Comparison of ENCODE assay signal across 9 cellular contexts in genomic region chr17:5499790-5500189, GRCh38. TPM values are rescaled to one million over a fixed set of nuclear protein-coding genes. Genes with fewer than 3 reads are reported as not detected.
DNase-seq lines count a peak whose midpoint lies in the region; ATAC-seq, FAIRE-seq and TF ChIP-seq lines count a peak whose summit lies in the region.
"Had no signal": no experiment of that assay in that cellular context is flagged by ENCODE, and none has a peak within 500 bp of the region (broad histone marks: within the 10 kb centered on the region; RNA-seq: fewer than 3 reads in every experiment).

No MANE protein-coding gene starts in this region.

- POLR2A ChIA-PET in HepG2 (lab: Yijun Ruan, JAX): interaction anchor here (1.4 to 2.6 kb wide), 4 partner anchors 14 to 61 kb away, joined by 3 to 24 read pairs (median 4); partner anchors contain the start of genes C1QBP, DERL2, DHX33 and MIS12
- POLR2A ChIA-PET in OCI-LY7 (lab: Charles Lee): no interaction called here

- H3K27ac Mint-ChIP-seq in brain: peak overlapping the region; percentile 64 to 99 (median 97)

- H3K9ac ChIP-seq in HepG2 (ENCODE audit: insufficient read depth, low read depth, low read length) (no peak overlapping the region), mucosa of stomach (ENCODE audit: low read length) (peak overlapping the region; percentile 59)

- H3K4me1 Mint-ChIP-seq in brain: peaks cover 21% of the 10 kb centered on the region

- ATAC-seq in HepG2: no peak
- no peak for ATAC-seq in right lobe of liver

- WGBS in HepG2 (ENCODE audit: low lambda C conversion rate): 93% methylated on average over 25 of the region's 33 CpGs
- 0% methylated on average over 2 of the region's 33 CpGs for WGBS in right lobe of liver (ENCODE audit: insufficient coverage, low coverage, low lambda C conversion rate, missing lambda C conversion rate)

- no peak for TF ChIP-seq RAD21 in HepG2 (CRISPR knock-in tag; IDR thresholded peaks at IDR 0.05)

- no peaks in the 10 kb centered on the region for H3K9me2 ChIP-seq in OCI-LY7 (ENCODE audit: insufficient read depth, low read length)

- peak overlapping the region; percentile 99 to 100 (median 100) for H3K4me3 Mint-ChIP-seq in brain

- TF ChIP-seq EP300 in HepG2 (IDR thresholded peaks at IDR 0.05; ENCODE audit: low read depth in 2 of 2, low read length in 2 of 2) (no peak), HepG2 (CRISPR knock-in tag; IDR thresholded peaks at IDR 0.05; ENCODE audit: borderline replicate concordance) (no peak)

- TF ChIP-seq POLR2A in HepG2 (IDR thresholded peaks at IDR 0.05; ENCODE audit: insufficient read depth in 1 of 2, low read depth in 2 of 2, low read length in 2 of 2): no peak
- TF ChIP-seq POLR2A in right lobe of liver (IDR thresholded peaks at IDR 0.05): no peak
- TF ChIP-seq POLR2A in vagina (IDR thresholded peaks at IDR 0.05): no peak

- H3K4me1 ChIP-seq in HepG2 (ENCODE audit: insufficient read depth, low read length) (peaks cover 7% of the 10 kb centered on the region), right lobe of liver (peaks cover 0 to 5% (median 0%) of the 10 kb centered on the region in 4 donors), mucosa of stomach (ENCODE audit: control insufficient read depth, insufficient read depth, low read length) (no peaks in the 10 kb centered on the region), vagina (peaks cover 20% of the 10 kb centered on the region), OCI-LY7 (ENCODE audit: insufficient read depth, low read length, poor library complexity, severe bottlenecking) (peaks cover 11% of the 10 kb centered on the region)

- CTCF ChIA-PET in HepG2 (lab: Yijun Ruan, JAX; ENCODE audit: low intra/inter-chr PET ratio, low total read pairs) (no interaction called here), OCI-LY7 (lab: Charles Lee; ENCODE audit: unreplicated experiment) (no interaction called here)

- H3K36me3 Mint-ChIP-seq in brain: peaks cover 15% of the 10 kb centered on the region

- in situ Hi-C loops in HepG2 (cut with HindIII; ENCODE audit: extremely low pct_ligation_motif_present, low pct_unique_long_range_greater_than_20kb): no loop called here

- DNase-seq in HepG2 (ENCODE audit: low spot score) (no peak), right lobe of liver (no peak), vagina (ENCODE audit: extremely low spot score in 2 of 2) (no peak), dedifferentiated amniotic fluid mesenchymal stem cell (ENCODE audit: extremely low spot score) (no peak), NCI-H2029 (lab: John Stamatoyannopoulos, UW) (no peak), OCI-LY7 (ENCODE audit: low spot score) (no peak)

- FAIRE-seq in HepG2 (lab: Jason Lieb, UNC): no peak

- intact Hi-C loops in HepG2 (cut with micrococcal nuclease; ENCODE audit: unreplicated experiment): no loop called here
- intact Hi-C loops in right lobe of liver (cut with DNase I): no loop called here
- intact Hi-C loops in vagina (cut with DNase I): no loop called here
- intact Hi-C loops in OCI-LY7 (cut with micrococcal nuclease; ENCODE audit: unreplicated experiment): no loop called here

- BruUV-seq in HepG2 (replicated peaks; lab: Mats Ljungman, UMichigan) (no TSS peak), OCI-LY7 (replicated peaks; lab: Mats Ljungman, UMichigan) (no TSS peak)

- no peaks in the 10 kb centered on the region for H3K36me3 ChIP-seq in HepG2 (replicated peaks in 1 of 2; ENCODE audit: control insufficient read depth in 1 of 2, insufficient read depth in 2 of 2, low read length in 2 of 2)
- no peaks in the 10 kb centered on the region for H3K36me3 ChIP-seq in right lobe of liver
- H3K36me3 ChIP-seq in mucosa of stomach (ENCODE audit: control insufficient read depth, insufficient read depth, low read length): no peaks in the 10 kb centered on the region
- peaks cover 0 to 7% of the 10 kb centered on the region in 2 donors for H3K36me3 ChIP-seq in vagina
- no peaks in the 10 kb centered on the region for H3K36me3 ChIP-seq in OCI-LY7 (ENCODE audit: insufficient read depth, low read length)

- peaks cover 5% of the 10 kb centered on the region for H3K27me3 Mint-ChIP-seq in brain

- H3K27me3 ChIP-seq in HepG2 (ENCODE audit: control insufficient read depth in 1 of 2, insufficient read depth in 2 of 2, low read length in 2 of 2) (peaks cover 0 to 13% of the 10 kb centered on the region in 2 experiments; a peak in 3 of 5 replicates), right lobe of liver (no peaks in the 10 kb centered on the region), mucosa of stomach (ENCODE audit: control insufficient read depth, insufficient read depth, low read length) (peaks cover 24% of the 10 kb centered on the region), vagina (no peaks in the 10 kb centered on the region)

- H3K4me2 ChIP-seq in HepG2 (ENCODE audit: low read depth, low read length) (peak overlapping the region; percentile 75), OCI-LY7 (ENCODE audit: low read length) (no peak overlapping the region)

- H3K27ac ChIP-seq in HepG2 (ENCODE audit: extremely low read length, insufficient read depth, low read length): no peak overlapping the region
- no peak overlapping the region for H3K27ac ChIP-seq in right lobe of liver
- peak overlapping the region; percentile 79 for H3K27ac ChIP-seq in vagina
- no peak overlapping the region for H3K27ac ChIP-seq in OCI-LY7 (ENCODE audit: low read depth, low read length, poor library complexity, severe bottlenecking)
- H3K27ac ChIP-seq: neutrophil had no signal

- no peaks in the 10 kb centered on the region for H3K79me2 ChIP-seq in HepG2 (ENCODE audit: insufficient read depth, low read length)
- H3K79me2 ChIP-seq in OCI-LY7 (ENCODE audit: insufficient read depth, low read depth, low read length): no peaks in the 10 kb centered on the region

- H4K20me1 ChIP-seq in HepG2 (ENCODE audit: insufficient read depth, low read length) (no peaks in the 10 kb centered on the region), OCI-LY7 (ENCODE audit: insufficient read depth, low read length) (no peaks in the 10 kb centered on the region)

- no peaks in the 10 kb centered on the region for H3K9me3 ChIP-seq in HepG2 (ENCODE audit: low read length)
- H3K9me3 ChIP-seq in right lobe of liver: no peaks in the 10 kb centered on the region
- H3K9me3 ChIP-seq in mucosa of stomach (ENCODE audit: control insufficient read depth, low read length): no peaks in the 10 kb centered on the region
- no peaks in the 10 kb centered on the region for H3K9me3 ChIP-seq in vagina
- no peaks in the 10 kb centered on the region for H3K9me3 ChIP-seq in OCI-LY7 (ENCODE audit: low read length)
- H3K9me3 ChIP-seq: neutrophil had no signal

- peak overlapping the region in 1 of 3 experiments; percentile 79; a peak in 2 of 6 replicates for H3K4me3 ChIP-seq in HepG2 (replicated peaks in 1 of 3; ENCODE audit: insufficient read depth in 1 of 3, low read depth in 2 of 3, low read length in 3 of 3)
- no peak overlapping the region for H3K4me3 ChIP-seq in right lobe of liver
- no peak overlapping the region for H3K4me3 ChIP-seq in mucosa of stomach (ENCODE audit: low read length)
- peak overlapping the region; percentile 51 to 67 for H3K4me3 ChIP-seq in vagina
- H3K4me3 ChIP-seq in OCI-LY7 (ENCODE audit: low read depth, low read length, poor library complexity, severe bottlenecking): no peak overlapping the region

- TF ChIP-seq CTCF in HepG2 (CRISPR knock-in tag; IDR thresholded peaks at IDR 0.05) (no peak), right lobe of liver (IDR thresholded peaks at IDR 0.05) (no peak), brain (conservative IDR thresholded peaks at IDR 0.05) (no peak), vagina (IDR thresholded peaks at IDR 0.05) (no peak), OCI-LY7 (conservative IDR thresholded peaks at IDR 0.05; ENCODE audit: low read length) (no peak)

- H3K9me3 Mint-ChIP-seq in brain: peaks cover 0 to 3% (median 0%) of the 10 kb centered on the region in 5 experiments

- no peak overlapping the region for H2AFZ ChIP-seq in HepG2 (ENCODE audit: low read length)
- H2AFZ ChIP-seq in OCI-LY7 (ENCODE audit: low read length): no peak overlapping the region

RNA-seq across cellular contexts. Expression of gene MIS12, which starts 13.4 kb away (rescaled TPM):
- total RNA-seq in HepG2 (2016; rRNA removed; fragmentation: Illumina TruSeq; extraction: Trizol) (28.0 and 28.3 TPM in 2 replicates), right lobe of liver (1 to 10 TPM; 7.1 to 9.4 (median 8.7) TPM), vagina (9.3 TPM), OCI-LY7 (2022) (35.0 and 36.3 TPM in 2 replicates)
- total RNA-seq in HepG2 (2016; cell fraction: cytosol; rRNA removed; fragmentation: Illumina TruSeq; extraction: Trizol; ENCODE audit: low read depth): 7.9 and 8.3 TPM in 2 replicates
- 28.6 and 31.1 TPM in 2 replicates for total RNA-seq in HepG2 (2016; cell fraction: insoluble cytoplasmic fraction; rRNA removed; fragmentation: Illumina TruSeq; extraction: Trizol)
- total RNA-seq in HepG2 (2016; cell fraction: membrane; rRNA removed; fragmentation: Illumina TruSeq; extraction: Trizol): 24.4 and 27.4 TPM in 2 replicates
- total RNA-seq in HepG2 (2016; cell fraction: nucleus; rRNA removed; fragmentation: Illumina TruSeq; extraction: Trizol): 27.4 and 28.9 TPM in 2 replicates
- polyA plus RNA-seq in HepG2 (2011; rRNA removed) (13.4 and 16.2 TPM in 2 replicates), brain (ENCODE audit: insufficient read depth, low read depth, low replicate concordance) (16.9 TPM)
- 3.8 and 6.1 TPM in 2 replicates for polyA plus RNA-seq in HepG2 (2011; cell fraction: cytosol; rRNA removed)
- 21.4 and 24.6 TPM in 2 replicates for polyA plus RNA-seq in HepG2 (2011; cell fraction: nucleus; rRNA removed)
- 12.6 and 13.8 TPM in 2 replicates for polyA plus RNA-seq in HepG2 (2012)
- polyA plus RNA-seq in HepG2 (2016; cell fraction: cytosol; fragmentation: Illumina TruSeq; extraction: Trizol; ENCODE audit: low read depth): 4.5 and 6.2 TPM in 2 replicates
- 23.5 and 29.2 TPM in 2 replicates for polyA plus RNA-seq in HepG2 (2016; cell fraction: insoluble cytoplasmic fraction; fragmentation: Illumina TruSeq; extraction: Trizol; ENCODE audit: low read depth)
- polyA plus RNA-seq in HepG2 (2016; cell fraction: membrane; fragmentation: Illumina TruSeq; extraction: Trizol; ENCODE audit: low read depth): 13.9 and 15.0 TPM in 2 replicates
- polyA plus RNA-seq in HepG2 (2016; cell fraction: nucleus; fragmentation: Illumina TruSeq; extraction: Trizol; ENCODE audit: insufficient read depth, low read depth): 57.5 and 58.5 TPM in 2 replicates
- 10.3 and 37.9 TPM in 2 replicates for polyA minus RNA-seq in HepG2 (2011; rRNA and poly(A)+ RNA removed; ENCODE audit: low replicate concordance)
- 5.1 and 7.9 TPM in 2 replicates for polyA minus RNA-seq in HepG2 (2011; cell fraction: cytosol; rRNA and poly(A)+ RNA removed)
- polyA minus RNA-seq in HepG2 (2011; cell fraction: nucleus; rRNA and poly(A)+ RNA removed): 8.7 and 9.5 TPM in 2 replicates
- 21.0 and 26.4 TPM in 2 replicates for total RNA-seq in OCI-LY7 (2014; rRNA removed; shearing (Covaris generic))

RNA-seq across cellular contexts. Expression of gene DERL2, which starts 13.8 kb away (rescaled TPM):
- 41.4 and 59.3 TPM in 2 replicates for total RNA-seq in HepG2 (2016; rRNA removed; fragmentation: Illumina TruSeq; extraction: Trizol)
- 25.6 and 28.7 TPM in 2 replicates for total RNA-seq in HepG2 (2016; cell fraction: cytosol; rRNA removed; fragmentation: Illumina TruSeq; extraction: Trizol; ENCODE audit: low read depth)
- 38.6 and 66.1 TPM in 2 replicates for total RNA-seq in HepG2 (2016; cell fraction: insoluble cytoplasmic fraction; rRNA removed; fragmentation: Illumina TruSeq; extraction: Trizol)
- 33.6 and 39.9 TPM in 2 replicates for total RNA-seq in HepG2 (2016; cell fraction: membrane; rRNA removed; fragmentation: Illumina TruSeq; extraction: Trizol)
- total RNA-seq in HepG2 (2016; cell fraction: nucleus; rRNA removed; fragmentation: Illumina TruSeq; extraction: Trizol): 60.7 and 77.4 TPM in 2 replicates
- 59.0 and 65.2 TPM in 2 replicates for polyA plus RNA-seq in HepG2 (2011; rRNA removed)
- 34.0 and 50.7 TPM in 2 replicates for polyA plus RNA-seq in HepG2 (2011; cell fraction: cytosol; rRNA removed)
- 63.2 and 65.1 TPM in 2 replicates for polyA plus RNA-seq in HepG2 (2011; cell fraction: nucleus; rRNA removed)
- polyA plus RNA-seq in HepG2 (2012): 36.4 and 42.5 TPM in 2 replicates
- polyA plus RNA-seq in HepG2 (2016; cell fraction: cytosol; fragmentation: Illumina TruSeq; extraction: Trizol; ENCODE audit: low read depth): 37.6 and 45.6 TPM in 2 replicates
- 43.9 and 63.4 TPM in 2 replicates for polyA plus RNA-seq in HepG2 (2016; cell fraction: insoluble cytoplasmic fraction; fragmentation: Illumina TruSeq; extraction: Trizol; ENCODE audit: low read depth)
- polyA plus RNA-seq in HepG2 (2016; cell fraction: membrane; fragmentation: Illumina TruSeq; extraction: Trizol; ENCODE audit: low read depth): 36.3 and 44.4 TPM in 2 replicates
- 159 and 169 TPM in 2 replicates for polyA plus RNA-seq in HepG2 (2016; cell fraction: nucleus; fragmentation: Illumina TruSeq; extraction: Trizol; ENCODE audit: insufficient read depth, low read depth)
- polyA minus RNA-seq in HepG2 (2011; rRNA and poly(A)+ RNA removed; ENCODE audit: low replicate concordance): 21.7 and 35.4 TPM in 2 replicates
- polyA minus RNA-seq in HepG2 (2011; cell fraction: cytosol; rRNA and poly(A)+ RNA removed): 22.2 and 22.9 TPM in 2 replicates
- polyA minus RNA-seq in HepG2 (2011; cell fraction: nucleus; rRNA and poly(A)+ RNA removed): 54.3 and 57.7 TPM in 2 replicates
- total RNA-seq in right lobe of liver: 10 to 100 TPM; 31.2 to 47.9 (median 43.2) TPM
- 32.7 TPM for polyA plus RNA-seq in brain (ENCODE audit: insufficient read depth, low read depth, low replicate concordance)
- 23.1 TPM for total RNA-seq in vagina
- 25.8 and 28.1 TPM in 2 replicates for total RNA-seq in OCI-LY7 (2014; rRNA removed; shearing (Covaris generic))
- 56.3 and 56.9 TPM in 2 replicates for total RNA-seq in OCI-LY7 (2022)

RNA-seq across cellular contexts. Expression of gene DHX33, which starts 31.0 kb away (rescaled TPM):
- total RNA-seq in HepG2 (2016; rRNA removed; fragmentation: Illumina TruSeq; extraction: Trizol): 20.1 and 34.8 TPM in 2 replicates
- total RNA-seq in HepG2 (2016; cell fraction: cytosol; rRNA removed; fragmentation: Illumina TruSeq; extraction: Trizol; ENCODE audit: low read depth): 12.8 and 14.6 TPM in 2 replicates
- 20.9 and 31.1 TPM in 2 replicates for total RNA-seq in HepG2 (2016; cell fraction: insoluble cytoplasmic fraction; rRNA removed; fragmentation: Illumina TruSeq; extraction: Trizol)
- 16.8 and 16.9 TPM in 2 replicates for total RNA-seq in HepG2 (2016; cell fraction: membrane; rRNA removed; fragmentation: Illumina TruSeq; extraction: Trizol)
- 20.4 and 22.7 TPM in 2 replicates for total RNA-seq in HepG2 (2016; cell fraction: nucleus; rRNA removed; fragmentation: Illumina TruSeq; extraction: Trizol)
- 15.5 and 18.4 TPM in 2 replicates for polyA plus RNA-seq in HepG2 (2011; rRNA removed)
- polyA plus RNA-seq in HepG2 (2011; cell fraction: cytosol; rRNA removed): 11.2 and 12.3 TPM in 2 replicates
- polyA plus RNA-seq in HepG2 (2011; cell fraction: nucleus; rRNA removed): 20.2 and 22.4 TPM in 2 replicates
- polyA plus RNA-seq in HepG2 (2012): 15.6 and 16.6 TPM in 2 replicates
- 1.8 TPM in 2 replicates for polyA plus RNA-seq in HepG2 (2016; cell fraction: cytosol; fragmentation: Illumina TruSeq; extraction: Trizol; ENCODE audit: low read depth)
- polyA plus RNA-seq in HepG2 (2016; cell fraction: insoluble cytoplasmic fraction; fragmentation: Illumina TruSeq; extraction: Trizol; ENCODE audit: low read depth): 29.3 and 33.3 TPM in 2 replicates
- polyA plus RNA-seq in HepG2 (2016; cell fraction: membrane; fragmentation: Illumina TruSeq; extraction: Trizol; ENCODE audit: low read depth): 7.2 TPM in 2 replicates
- polyA plus RNA-seq in HepG2 (2016; cell fraction: nucleus; fragmentation: Illumina TruSeq; extraction: Trizol; ENCODE audit: insufficient read depth, low read depth): 46.3 and 53.5 TPM in 2 replicates
- 44.5 and 49.7 TPM in 2 replicates for polyA minus RNA-seq in HepG2 (2011; rRNA and poly(A)+ RNA removed; ENCODE audit: low replicate concordance)
- polyA minus RNA-seq in HepG2 (2011; cell fraction: cytosol; rRNA and poly(A)+ RNA removed): 17.9 and 18.8 TPM in 2 replicates
- polyA minus RNA-seq in HepG2 (2011; cell fraction: nucleus; rRNA and poly(A)+ RNA removed): 14.9 and 15.3 TPM in 2 replicates
- 1 to 10 TPM; 6.4 to 10.0 (median 7.2) TPM for total RNA-seq in right lobe of liver
- 10.9 TPM for polyA plus RNA-seq in brain (ENCODE audit: insufficient read depth, low read depth, low replicate concordance)
- 14.0 TPM for total RNA-seq in vagina
- 19.1 and 24.0 TPM in 2 replicates for total RNA-seq in OCI-LY7 (2014; rRNA removed; shearing (Covaris generic))
- total RNA-seq in OCI-LY7 (2022): 35.2 and 38.4 TPM in 2 replicates

Comparison
In these comparisons a context has a peak if more than half of its experiments do, and no peak if none do; other contexts are left out.
1. H3K4me3 ChIP-seq: peak in vagina (2 of 2); none in right lobe of liver (0 of 3), mucosa of stomach (single experiment) and OCI-LY7 (single experiment).